8 cellular contexts compared by ENCODE assay signal in genomic region chr14:54489731-54490447, GRCh38. TPM values are rescaled to one million over a fixed set of nuclear protein-coding genes. Genes with fewer than 3 reads are reported as not detected.
DNase-seq lines count a peak whose midpoint lies in the region; ATAC-seq, FAIRE-seq and TF ChIP-seq lines count a peak whose summit lies in the region.

No MANE protein-coding gene starts in this region.

- DNase-seq in A673 (ENCODE audit: low spot score) (peak; percentile 34), HFFc6 (no peak), K562 (ENCODE audit: extremely low read depth in 1 of 4, low spot score in 3 of 4) (peak in 2 of 4 experiments; percentile 6 to 30), NCI-H146 (lab: John Stamatoyannopoulos, UW) (no peak), NCI-H2029 treated with DMSO at 0.1 percent for 48 hours (lab: John Stamatoyannopoulos, UW) (no peak), LoVo (ENCODE audit: low spot score) (no peak)

- H3K4me2 ChIP-seq in K562 (ENCODE audit: insufficient read depth, low read length): peak overlapping the region; percentile 89

- H3K27me3 ChIP-seq in A673 (replicated peaks; ENCODE audit: insufficient read depth, low read depth, low read length, poor library complexity) (no peaks in the 10 kb centered on the region), K562 (ENCODE audit: control insufficient read depth in 2 of 2, insufficient read depth in 2 of 2, low read length in 2 of 2) (no peaks in the 10 kb centered on the region), muscle layer of colon (ENCODE audit: control insufficient read depth in 1 of 2, insufficient read depth in 2 of 2, low read length in 2 of 2) (no peaks in the 10 kb centered on the region)

- peaks cover 2% of the 10 kb centered on the region for H3K27me3 Mint-ChIP-seq in HFFc6 (ENCODE audit: insufficient read depth)

- TF ChIP-seq CTCF in A673 (conservative IDR thresholded peaks at IDR 0.05; ENCODE audit: low read depth, low read length) (no peak), HFFc6 (IDR thresholded peaks at IDR 0.05) (no peak), K562 (IDR thresholded peaks at IDR 0.05 in 2 of 3, conservative IDR thresholded peaks at IDR 0.05 in 1 of 3; ENCODE audit: insufficient read depth in 2 of 3, low read depth in 1 of 3, low read length in 3 of 3) (no peak)

- no peak for FAIRE-seq in K562 (lab: Jason Lieb, UNC)

- CTCF ChIA-PET in A673 (lab: Charles Lee): no interaction called here
- CTCF ChIA-PET in K562 (lab: Yijun Ruan, JAX; ENCODE audit: low intra/inter-chr PET ratio): no interaction called here

- TF ChIP-seq RAD21 in K562 (CRISPR knock-in tag; conservative IDR thresholded peaks at IDR 0.05 in 1 of 2, IDR thresholded peaks at IDR 0.05 in 1 of 2): no peak

- no TSS peak for BruUV-seq in A673 (replicated peaks; lab: Mats Ljungman, UMichigan)
- no TSS peak for BruUV-seq in K562 (replicated peaks; lab: Mats Ljungman, UMichigan)

- WGBS in K562 (ENCODE audit: insufficient coverage, low coverage, missing lambda C conversion rate): 32% methylated on average over 2 of the region's 4 CpGs

- no peak for TF ChIP-seq POLR2A in K562 (conservative IDR thresholded peaks at IDR 0.05)

- peak overlapping the region; percentile 97 for H3K4me3 ChIP-seq in A673 (ENCODE audit: low read depth, low read length, poor library complexity, severe bottlenecking)
- peak overlapping the region; percentile 88 for H3K4me3 ChIP-seq in K562
- H3K4me3 ChIP-seq in muscle layer of colon (ENCODE audit: low read depth in 1 of 2, low read length in 2 of 2): peak overlapping the region; percentile 82 to 96

- intact Hi-C loops in A673 (cut with micrococcal nuclease; ENCODE audit: unreplicated experiment): no loop called here
- intact Hi-C loops in K562 (cut with micrococcal nuclease): loop anchor here (2.0 to 10.0 kb wide), 2 partner anchors 49 to 125 kb away; partner anchors contain the start of gene CNIH1

- H3K9me3 Mint-ChIP-seq in HFFc6: no peaks in the 10 kb centered on the region

- peaks cover 46% of the 10 kb centered on the region for H3K4me1 Mint-ChIP-seq in HFFc6 (ENCODE audit: low read depth)

- in situ Hi-C loops in K562 (cut with MboI): no loop called here

- H2AFZ ChIP-seq in K562 (ENCODE audit: low read depth, low read length): peak overlapping the region; percentile 98

- peaks cover 27% of the 10 kb centered on the region for H3K36me3 Mint-ChIP-seq in HFFc6 (ENCODE audit: low read depth)

- no peaks in the 10 kb centered on the region for H3K9me1 ChIP-seq in K562 (ENCODE audit: control insufficient read depth, insufficient read depth, low read length)

- H3K27ac Mint-ChIP-seq in HFFc6: peak overlapping the region; percentile 80

- H3K9me3 ChIP-seq in A673 (ENCODE audit: low read depth, low read length, poor library complexity, severe bottlenecking) (no peaks in the 10 kb centered on the region), K562 (replicated peaks; ENCODE audit: control insufficient read depth, insufficient read depth, low read depth, low read length) (no peaks in the 10 kb centered on the region), muscle layer of colon (ENCODE audit: low read length) (no peaks in the 10 kb centered on the region)

- TF ChIP-seq EP300 in K562 (IDR thresholded peaks at IDR 0.05; ENCODE audit: low read length): no peak

- H4K20me1 ChIP-seq in K562 (replicated peaks; ENCODE audit: control insufficient read depth, insufficient read depth, low read length): no peaks in the 10 kb centered on the region

- H3K9ac ChIP-seq in K562 (ENCODE audit: insufficient read depth in 1 of 2, low read depth in 2 of 2, low read length in 2 of 2) (peak overlapping the region; percentile 70 to 81; a peak in 3 of 4 replicates), muscle layer of colon (ENCODE audit: low read length) (no peak overlapping the region)

- peaks cover 4% of the 10 kb centered on the region for H3K36me3 ChIP-seq in A673 (ENCODE audit: insufficient read depth, low read length, poor library complexity, severe bottlenecking)
- no peaks in the 10 kb centered on the region for H3K36me3 ChIP-seq in K562 (ENCODE audit: control insufficient read depth, insufficient read depth, low read length)
- no peaks in the 10 kb centered on the region for H3K36me3 ChIP-seq in muscle layer of colon (ENCODE audit: insufficient read depth, low read length)

- H3K27ac ChIP-seq in A673 (ENCODE audit: low read depth, low read length, poor library complexity, severe bottlenecking) (peak overlapping the region; percentile 94), K562 (ENCODE audit: extremely low read depth, low read depth, low read length) (peak overlapping the region; percentile 82; the same call in 2 of the 3 replicates), muscle layer of colon (ENCODE audit: low read depth, low read length) (peak overlapping the region; percentile 71)

- peak overlapping the region; percentile 85 for H3K4me3 Mint-ChIP-seq in HFFc6

- no peak for ATAC-seq in K562
- no peak for ATAC-seq in HG03469 (IDR thresholded peaks at IDR 0.05; ENCODE audit: unreplicated experiment)

- peaks cover 27% of the 10 kb centered on the region for H3K79me2 ChIP-seq in K562 (ENCODE audit: control insufficient read depth, insufficient read depth, low read length)

- POLR2A ChIA-PET in A673 (lab: Charles Lee; ENCODE audit: low non-redundant PET) (no interaction called here), K562 (lab: Yijun Ruan, JAX) (no interaction called here)

- peaks cover 32% of the 10 kb centered on the region for H3K4me1 ChIP-seq in A673 (ENCODE audit: insufficient read depth, low read length, poor library complexity, severe bottlenecking)
- H3K4me1 ChIP-seq in K562 (replicated peaks in 1 of 2; ENCODE audit: control insufficient read depth in 2 of 2, insufficient read depth in 2 of 2, low read length in 2 of 2): peaks cover 9 to 22% of the 10 kb centered on the region in 2 experiments
- peaks cover 27% of the 10 kb centered on the region for H3K4me1 ChIP-seq in muscle layer of colon (ENCODE audit: insufficient read depth, low read length)

RNA-seq across cellular contexts. Expression of gene GMFB, which starts 1.1 kb away (rescaled TPM):
- total RNA-seq in A673 (2021) (62.1 and 76.8 TPM in 2 replicates), K562 (2014; rRNA removed) (13.1 and 15.1 TPM in 2 replicates), K562 (2014; rRNA removed; fragmentation: Illumina TruSeq; extraction: Trizol) (31.6 and 34.7 TPM in 2 replicates), K562 (2015; rRNA removed; fragmentation: Illumina TruSeq; extraction: Trizol) (27.7 and 31.7 TPM in 2 replicates), K562 (2021) (22.1 and 22.7 TPM in 2 replicates)
- total RNA-seq in HFFc6 (2021; fragmentation: NEBNext Ultra II Directional; extraction: Animal tissue kit (Norgen Biotek cat#: 25700)): 10 to 100 TPM; 70.9 to 98.7 (median 77.1) TPM
- 4.6 and 11.4 TPM in 2 replicates for total RNA-seq in K562 (2011; cell fraction: chromatin; rRNA removed; ENCODE audit: low replicate concordance)
- 5.7 TPM in 2 replicates for total RNA-seq in K562 (2011; cell fraction: nucleolus; rRNA removed)
- total RNA-seq in K562 (2011; cell fraction: nucleoplasm; rRNA removed): 10.6 and 17.6 TPM in 2 replicates
- polyA plus RNA-seq in K562 (2011; rRNA removed) (9.9 and 15.1 TPM in 2 replicates), K562 (2014; fragmentation: Illumina TruSeq; extraction: Trizol) (20.4 and 21.2 TPM in 2 replicates), K562 (2014; fragmentation: Nextera tagmentation; extraction: Ambion mirVana) (10 to 100 TPM; 20.1 to 20.5 TPM), K562 (2014; rRNA removed) (13.2 and 14.0 TPM in 2 replicates)
- 1.0 and 4.3 TPM in 2 replicates for polyA plus RNA-seq in K562 (2011; cell fraction: cytosol; rRNA removed)
- polyA plus RNA-seq in K562 (2011; cell fraction: nucleus; rRNA removed): 4.2 and 8.2 TPM in 2 replicates
- 14.3 and 14.9 TPM in 2 replicates for polyA plus RNA-seq in K562 (2012)
- 13.9 and 16.4 TPM in 2 replicates for polyA minus RNA-seq in K562 (2011; rRNA and poly(A)+ RNA removed)
- polyA minus RNA-seq in K562 (2011; cell fraction: cytosol; rRNA and poly(A)+ RNA removed): 2.9 and 4.7 TPM in 2 replicates
- 8.8 and 13.8 TPM in 2 replicates for polyA minus RNA-seq in K562 (2011; cell fraction: nucleus; rRNA and poly(A)+ RNA removed)

RNA-seq across cellular contexts. Expression of gene CGRRF1, which starts 19.8 kb away (rescaled TPM):
- 11.2 and 15.6 TPM in 2 replicates for total RNA-seq in A673 (2021)
- total RNA-seq in HFFc6 (2021; fragmentation: NEBNext Ultra II Directional; extraction: Animal tissue kit (Norgen Biotek cat#: 25700)): 10 to 100 TPM; 11.3 to 13.1 (median 12.1) TPM
- total RNA-seq in K562 (2011; cell fraction: chromatin; rRNA removed; ENCODE audit: low replicate concordance): 3.1 and 7.7 TPM in 2 replicates
- total RNA-seq in K562 (2011; cell fraction: nucleolus; rRNA removed): 2.0 and 3.3 TPM in 2 replicates
- total RNA-seq in K562 (2011; cell fraction: nucleoplasm; rRNA removed): 4.2 and 7.3 TPM in 2 replicates
- total RNA-seq in K562 (2014; rRNA removed): 1.9 and 3.0 TPM in 2 replicates
- total RNA-seq in K562 (2014; rRNA removed; fragmentation: Illumina TruSeq; extraction: Trizol): 4.7 and 4.8 TPM in 2 replicates
- 3.3 and 3.7 TPM in 2 replicates for total RNA-seq in K562 (2015; rRNA removed; fragmentation: Illumina TruSeq; extraction: Trizol)
- 4.6 and 7.6 TPM in 2 replicates for total RNA-seq in K562 (2021)
- polyA plus RNA-seq in K562 (2011; rRNA removed): 4.3 and 7.1 TPM in 2 replicates
- polyA plus RNA-seq in K562 (2011; cell fraction: cytosol; rRNA removed): 0.64 and 1.1 TPM in 2 replicates
- 1.6 and 2.0 TPM in 2 replicates for polyA plus RNA-seq in K562 (2011; cell fraction: nucleus; rRNA removed)
- polyA plus RNA-seq in K562 (2012): 6.2 and 6.8 TPM in 2 replicates
- polyA plus RNA-seq in K562 (2014; fragmentation: Illumina TruSeq; extraction: Trizol): 2.4 and 3.5 TPM in 2 replicates
- polyA plus RNA-seq in K562 (2014; fragmentation: Nextera tagmentation; extraction: Ambion mirVana): 10 to 100 TPM; 13.5 to 15.8 TPM
- polyA plus RNA-seq in K562 (2014; rRNA removed): 2.3 and 2.8 TPM in 2 replicates
- 2.2 and 5.4 TPM in 2 replicates for polyA minus RNA-seq in K562 (2011; rRNA and poly(A)+ RNA removed)
- 1.2 TPM in 1 of 2 replicates, not detected in the other for polyA minus RNA-seq in K562 (2011; cell fraction: cytosol; rRNA and poly(A)+ RNA removed)
- 1.3 and 1.6 TPM in 2 replicates for polyA minus RNA-seq in K562 (2011; cell fraction: nucleus; rRNA and poly(A)+ RNA removed)

RNA-seq across cellular contexts. Expression of gene CNIH1, which starts 48.7 kb away (rescaled TPM):
- 151 and 170 TPM in 2 replicates for total RNA-seq in A673 (2021)
- total RNA-seq in HFFc6 (2021; fragmentation: NEBNext Ultra II Directional; extraction: Animal tissue kit (Norgen Biotek cat#: 25700)): 100 to 1,000 TPM; 158 to 212 (median 194) TPM
- 42.7 and 50.6 TPM in 2 replicates for total RNA-seq in K562 (2011; cell fraction: chromatin; rRNA removed; ENCODE audit: low replicate concordance)
- total RNA-seq in K562 (2011; cell fraction: nucleolus; rRNA removed): 53.0 and 54.3 TPM in 2 replicates
- 45.3 and 55.3 TPM in 2 replicates for total RNA-seq in K562 (2011; cell fraction: nucleoplasm; rRNA removed)
- 13.9 and 23.0 TPM in 2 replicates for total RNA-seq in K562 (2014; rRNA removed)
- total RNA-seq in K562 (2014; rRNA removed; fragmentation: Illumina TruSeq; extraction: Trizol): 66.7 and 76.5 TPM in 2 replicates
- total RNA-seq in K562 (2015; rRNA removed; fragmentation: Illumina TruSeq; extraction: Trizol): 46.6 and 56.9 TPM in 2 replicates
- 71.3 and 79.6 TPM in 2 replicates for total RNA-seq in K562 (2021)
- polyA plus RNA-seq in K562 (2011; rRNA removed): 182 and 185 TPM in 2 replicates
- 197 and 314 TPM in 2 replicates for polyA plus RNA-seq in K562 (2011; cell fraction: cytosol; rRNA removed)
- 34.6 and 48.0 TPM in 2 replicates for polyA plus RNA-seq in K562 (2011; cell fraction: nucleus; rRNA removed)
- polyA plus RNA-seq in K562 (2012): 80.5 and 159 TPM in 2 replicates
- 116 and 120 TPM in 2 replicates for polyA plus RNA-seq in K562 (2014; fragmentation: Illumina TruSeq; extraction: Trizol)
- 100 to 1,000 TPM; 253 to 283 TPM for polyA plus RNA-seq in K562 (2014; fragmentation: Nextera tagmentation; extraction: Ambion mirVana)
- 77.3 and 95.9 TPM in 2 replicates for polyA plus RNA-seq in K562 (2014; rRNA removed)
- 110 and 122 TPM in 2 replicates for polyA minus RNA-seq in K562 (2011; rRNA and poly(A)+ RNA removed)
- polyA minus RNA-seq in K562 (2011; cell fraction: cytosol; rRNA and poly(A)+ RNA removed): 79.5 and 84.4 TPM in 2 replicates
- polyA minus RNA-seq in K562 (2011; cell fraction: nucleus; rRNA and poly(A)+ RNA removed): 8.8 and 17.8 TPM in 2 replicates
